10 cellular contexts compared by ENCODE assay signal in genomic region chr3:58260261-58260731, GRCh38. TPM values are rescaled to one million over a fixed set of nuclear protein-coding genes. Genes with fewer than 3 reads are reported as not detected.
A peak's percentile ranks its signal among the peaks of the same experiment; 100 is the strongest.
DNase-seq lines count a peak whose midpoint lies in the region; ATAC-seq, FAIRE-seq and TF ChIP-seq lines count a peak whose summit lies in the region.
"Had no signal": no experiment of that assay in that cellular context is flagged by ENCODE, and none has a peak within 500 bp of the region (broad histone marks: within the 10 kb centered on the region; RNA-seq: fewer than 3 reads in every experiment).

No MANE protein-coding gene starts in this region.

- no peak for TF ChIP-seq CTCF in natural killer cell (IDR thresholded peaks at IDR 0.05)
- TF ChIP-seq CTCF in kidney (IDR thresholded peaks at IDR 0.05; ENCODE audit: borderline replicate concordance, extremely low read depth, insufficient read depth) = no peak

- no peaks in the 10 kb centered on the region for H3K27me3 Mint-ChIP-seq in natural killer cell treated with Interleukin-12 subunit alpha and Interleukin-12 subunit beta and Interleukin-15 and Interleukin-18, amount 100 ng/mL, for 72 hours
- H3K27me3 Mint-ChIP-seq in natural killer cell (ENCODE audit: low read depth in 2 of 2) = no peaks in the 10 kb centered on the region
- no peaks in the 10 kb centered on the region for H3K27me3 Mint-ChIP-seq in activated CD4-positive, alpha-beta memory T cell treated with anti-CD3 and anti-CD28 coated beads for 36 hours
- H3K27me3 Mint-ChIP-seq: activated naive CD4-positive, alpha-beta T cell treated with anti-CD3 and anti-CD28 coated beads, Interleukin-2, amount 10 ng/mL, durations not matched to agents 7 days and 5 days; CD4-positive, alpha-beta memory T cell had no signal

- H3K9me3 Mint-ChIP-seq in natural killer cell treated with Interleukin-12 subunit alpha and Interleukin-12 subunit beta and Interleukin-15 and Interleukin-18, amount 100 ng/mL, for 72 hours = no peaks in the 10 kb centered on the region
- no peaks in the 10 kb centered on the region for H3K9me3 Mint-ChIP-seq in natural killer cell
- H3K9me3 Mint-ChIP-seq in activated CD4-positive, alpha-beta memory T cell treated with anti-CD3 and anti-CD28 coated beads for 36 hours = no peaks in the 10 kb centered on the region
- H3K9me3 Mint-ChIP-seq: activated naive CD4-positive, alpha-beta T cell treated with anti-CD3 and anti-CD28 coated beads, Interleukin-2, amount 10 ng/mL, durations not matched to agents 7 days and 5 days had no signal

- no peak overlapping the region for H3K27ac Mint-ChIP-seq in natural killer cell treated with Interleukin-12 subunit alpha and Interleukin-12 subunit beta and Interleukin-15 and Interleukin-18, amount 100 ng/mL, for 72 hours
- no peak overlapping the region for H3K27ac Mint-ChIP-seq in natural killer cell
- H3K27ac Mint-ChIP-seq in activated CD4-positive, alpha-beta memory T cell treated with anti-CD3 and anti-CD28 coated beads for 36 hours = no peak overlapping the region
- H3K27ac Mint-ChIP-seq: activated naive CD4-positive, alpha-beta T cell treated with anti-CD3 and anti-CD28 coated beads, Interleukin-2, amount 10 ng/mL, durations not matched to agents 7 days and 5 days; CD4-positive, alpha-beta memory T cell had no signal

- no peak overlapping the region for H3K4me3 Mint-ChIP-seq in natural killer cell treated with Interleukin-12 subunit alpha and Interleukin-12 subunit beta and Interleukin-15 and Interleukin-18, amount 100 ng/mL, for 72 hours
- H3K4me3 Mint-ChIP-seq in natural killer cell = no peak overlapping the region
- H3K4me3 Mint-ChIP-seq in activated CD4-positive, alpha-beta memory T cell treated with anti-CD3 and anti-CD28 coated beads for 36 hours = no peak overlapping the region
- H3K4me3 Mint-ChIP-seq: activated naive CD4-positive, alpha-beta T cell treated with anti-CD3 and anti-CD28 coated beads, Interleukin-2, amount 10 ng/mL, durations not matched to agents 7 days and 5 days; CD4-positive, alpha-beta memory T cell had no signal

- H3K4me1 Mint-ChIP-seq in natural killer cell treated with Interleukin-12 subunit alpha and Interleukin-12 subunit beta and Interleukin-15 and Interleukin-18, amount 100 ng/mL, for 72 hours (ENCODE audit: low read depth in 2 of 2) = peaks cover 3 to 10% of the 10 kb centered on the region in 2 donors
- peaks cover 7 to 9% of the 10 kb centered on the region in 2 donors for H3K4me1 Mint-ChIP-seq in natural killer cell
- H3K4me1 Mint-ChIP-seq in activated CD4-positive, alpha-beta memory T cell treated with anti-CD3 and anti-CD28 coated beads for 36 hours (ENCODE audit: low read depth) = no peaks in the 10 kb centered on the region
- H3K4me1 Mint-ChIP-seq: activated naive CD4-positive, alpha-beta T cell treated with anti-CD3 and anti-CD28 coated beads, Interleukin-2, amount 10 ng/mL, durations not matched to agents 7 days and 5 days had no signal

- no peaks in the 10 kb centered on the region for H3K4me1 ChIP-seq in kidney (ENCODE audit: control insufficient read depth in 1 of 2, insufficient read depth in 1 of 2, low read depth in 1 of 2, low read length in 2 of 2)

- DNase-seq in natural killer cell treated with Interleukin-12 subunit alpha and Interleukin-12 subunit beta and Interleukin-15 and Interleukin-18, amount 100 ng/mL, for 72 hours (ENCODE audit: low spot score) = no peak
- DNase-seq in natural killer cell (no peak), glomerular visceral epithelial cell (ENCODE audit: extremely low spot score) (peak; percentile 76), kidney (no peak), NCI-H2196 (lab: John Stamatoyannopoulos, UW; ENCODE audit: unreplicated experiment) (no peak), NCI-H2196 treated with DMSO at 0.1 percent for 48 hours (lab: John Stamatoyannopoulos, UW; ENCODE audit: unreplicated experiment) (no peak)
- peak; percentile 37 for DNase-seq in activated CD4-positive, alpha-beta memory T cell treated with anti-CD3 and anti-CD28 coated beads for 36 hours
- DNase-seq: activated naive CD4-positive, alpha-beta T cell treated with anti-CD3 and anti-CD28 coated beads, Interleukin-2, amount 10 ng/mL, durations not matched to agents 7 days and 5 days; CD4-positive, alpha-beta memory T cell had no signal

- peaks cover 5 to 16% of the 10 kb centered on the region in 2 donors for H3K36me3 ChIP-seq in kidney (ENCODE audit: control insufficient read depth in 1 of 2, insufficient read depth in 2 of 2, low read length in 2 of 2)

- no peak for FAIRE-seq in kidney (lab: Jason Lieb, UNC)

- H3K36me3 Mint-ChIP-seq in natural killer cell treated with Interleukin-12 subunit alpha and Interleukin-12 subunit beta and Interleukin-15 and Interleukin-18, amount 100 ng/mL, for 72 hours = peaks cover 6% of the 10 kb centered on the region
- H3K36me3 Mint-ChIP-seq in natural killer cell = peaks cover 7% of the 10 kb centered on the region
- H3K36me3 Mint-ChIP-seq in activated CD4-positive, alpha-beta memory T cell treated with anti-CD3 and anti-CD28 coated beads for 36 hours = peaks cover 3% of the 10 kb centered on the region
- H3K36me3 Mint-ChIP-seq: activated naive CD4-positive, alpha-beta T cell treated with anti-CD3 and anti-CD28 coated beads, Interleukin-2, amount 10 ng/mL, durations not matched to agents 7 days and 5 days had no signal

- intact Hi-C loops in natural killer cell (cut with micrococcal nuclease) = no loop called here
- intact Hi-C loops in activated CD4-positive, alpha-beta memory T cell treated with anti-CD3 and anti-CD28 coated beads for 36 hours (cut with micrococcal nuclease) = no loop called here
- intact Hi-C loops in kidney (cut with DNase I) = no loop called here

- POLR2A ChIA-PET in activated CD4-positive, alpha-beta memory T cell treated with anti-CD3 and anti-CD28 coated beads for 36 hours (lab: Charles Lee) = no interaction called here

- H3K27ac ChIP-seq in kidney (ENCODE audit: low read depth in 2 of 2, low read length in 2 of 2) = no peak overlapping the region

- ATAC-seq in natural killer cell treated with Interleukin-12 subunit alpha and Interleukin-12 subunit beta and Interleukin-15 and Interleukin-18, amount 100 ng/mL, for 72 hours = peak; percentile 69 to 88
- ATAC-seq in natural killer cell (no peak), HG02763 (IDR thresholded peaks at IDR 0.05; ENCODE audit: unreplicated experiment) (no peak)

- H3K9me3 ChIP-seq in kidney (ENCODE audit: control insufficient read depth in 1 of 2, low read length in 2 of 2) = no peaks in the 10 kb centered on the region

- H3K4me3 ChIP-seq in kidney (ENCODE audit: low read length in 2 of 2) = no peak overlapping the region

- CTCF ChIA-PET in activated CD4-positive, alpha-beta memory T cell treated with anti-CD3 and anti-CD28 coated beads for 36 hours (lab: Charles Lee) = no interaction called here

- no peak overlapping the region for H3K9ac ChIP-seq in kidney (ENCODE audit: low read length in 2 of 2)

RNA-seq across cellular contexts. Expression of gene ABHD6, which starts 22.7 kb away (rescaled TPM):
- total RNA-seq in natural killer cell treated with Interleukin-12 subunit alpha and Interleukin-12 subunit beta and Interleukin-15 and Interleukin-18, amount 100 ng/mL, for 72 hours = 1 to 10 TPM; 2.5 to 3.3 TPM
- total RNA-seq in natural killer cell = 10 to 100 TPM in 1 of 3 donors, 1 to 10 TPM in 2; 5.0 to 10.6 (median 9.3) TPM
- 1 to 10 TPM; 3.9 to 4.1 TPM for total RNA-seq in activated CD4-positive, alpha-beta memory T cell treated with anti-CD3 and anti-CD28 coated beads for 36 hours
- 10.2 TPM for total RNA-seq in kidney
- 21.4 TPM for polyA plus RNA-seq in kidney (ENCODE audit: insufficient read depth, low read depth, low replicate concordance)

RNA-seq across cellular contexts. Expression of gene RPP14, which starts 45.7 kb away (rescaled TPM):
- 10 to 100 TPM; 17.0 to 34.0 TPM for total RNA-seq in natural killer cell treated with Interleukin-12 subunit alpha and Interleukin-12 subunit beta and Interleukin-15 and Interleukin-18, amount 100 ng/mL, for 72 hours
- 10 to 100 TPM; 13.1 to 18.8 (median 17.0) TPM for total RNA-seq in natural killer cell
- total RNA-seq in activated CD4-positive, alpha-beta memory T cell treated with anti-CD3 and anti-CD28 coated beads for 36 hours = 10 to 100 TPM; 14.0 to 15.4 TPM
- 14.9 TPM for total RNA-seq in kidney
- polyA plus RNA-seq in kidney (ENCODE audit: insufficient read depth, low read depth, low replicate concordance) = 12.0 TPM

RNA-seq across cellular contexts. Expression of gene HTD2, which starts 46.0 kb away (rescaled TPM):
- 10 to 100 TPM in 1 of 2 donors, 1 to 10 TPM in 1; 6.7 to 11.6 TPM for total RNA-seq in natural killer cell treated with Interleukin-12 subunit alpha and Interleukin-12 subunit beta and Interleukin-15 and Interleukin-18, amount 100 ng/mL, for 72 hours
- total RNA-seq in natural killer cell (1 to 10 TPM; 3.3 to 5.5 (median 3.7) TPM), kidney (7.8 TPM)
- 1 to 10 TPM; 7.6 to 9.5 TPM for total RNA-seq in activated CD4-positive, alpha-beta memory T cell treated with anti-CD3 and anti-CD28 coated beads for 36 hours
- polyA plus RNA-seq in kidney (ENCODE audit: insufficient read depth, low read depth, low replicate concordance) = 6.4 TPM

RNA-seq across cellular contexts. Expression of gene DNASE1L3, which starts 49.5 kb away (rescaled TPM):
- total RNA-seq in natural killer cell treated with Interleukin-12 subunit alpha and Interleukin-12 subunit beta and Interleukin-15 and Interleukin-18, amount 100 ng/mL, for 72 hours = not detected
- total RNA-seq in natural killer cell (1 to 10 TPM in 1 of 3 donors, not detected in 2; 1.3 TPM), kidney (24.9 TPM)
- not detected for total RNA-seq in activated CD4-positive, alpha-beta memory T cell treated with anti-CD3 and anti-CD28 coated beads for 36 hours
- 27.5 TPM for polyA plus RNA-seq in kidney (ENCODE audit: insufficient read depth, low read depth, low replicate concordance)
- total RNA-seq: CD4-positive, alpha-beta memory T cell had no signal
- polyA plus RNA-seq: CD4-positive, alpha-beta memory T cell had no signal

Comparison
In these comparisons a context has a peak if more than half of its experiments do, and no peak if none do; other contexts are left out.
1. ATAC-seq: peak in natural killer cell treated with Interleukin-12 subunit alpha and Interleukin-12 subunit beta and Interleukin-15 and Interleukin-18, amount 100 ng/mL, for 72 hours (2 of 2); none in natural killer cell (0 of 3) and HG02763 (single experiment).
2. DNase-seq: peak in activated CD4-positive, alpha-beta memory T cell treated with anti-CD3 and anti-CD28 coated beads for 36 hours (single experiment) and glomerular visceral epithelial cell (single experiment); none in natural killer cell treated with Interleukin-12 subunit alpha and Interleukin-12 subunit beta and Interleukin-15 and Interleukin-18, amount 100 ng/mL, for 72 hours (single experiment), natural killer cell (single experiment), kidney (single experiment), NCI-H2196 (single experiment) and NCI-H2196 treated with DMSO at 0.1 percent for 48 hours (single experiment).